9 cellular contexts compared by ENCODE assay signal in the genomic region with DNA sequence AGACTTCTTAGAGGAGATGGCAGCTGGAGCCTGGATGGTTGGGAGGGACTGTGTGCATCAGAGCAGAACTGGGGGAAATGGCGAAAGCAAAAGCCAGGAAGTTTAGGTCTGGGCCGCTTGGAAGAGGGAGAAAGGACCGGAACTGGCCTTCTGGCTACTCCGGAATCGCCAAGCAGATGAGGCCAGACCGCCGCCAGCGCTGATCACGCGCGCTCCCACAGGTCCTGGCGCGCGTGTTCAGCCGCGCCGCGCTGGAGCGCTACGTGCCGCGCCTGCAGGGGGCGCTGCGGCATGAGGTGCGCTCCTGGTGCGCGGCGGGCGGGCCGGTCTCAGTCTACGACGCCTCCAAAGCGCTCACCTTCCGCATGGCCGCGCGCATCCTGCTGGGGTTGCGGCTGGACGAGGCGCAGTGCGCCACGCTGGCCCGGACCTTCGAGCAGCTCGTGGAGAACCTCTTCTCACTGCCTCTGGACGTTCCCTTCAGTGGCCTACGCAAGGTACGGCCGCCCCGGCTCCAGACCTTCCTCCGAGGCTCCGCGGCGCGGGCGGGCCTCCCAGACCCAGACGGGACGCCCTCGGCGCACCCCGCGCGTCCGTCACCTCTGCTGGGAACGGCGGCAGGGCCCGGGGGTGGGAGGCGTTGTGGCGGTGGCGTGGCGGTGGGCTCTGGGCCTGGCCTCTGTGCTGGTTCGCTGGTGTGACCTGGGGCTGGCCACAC. TPM values are rescaled to one million over a fixed set of nuclear protein-coding genes. Genes with fewer than 3 reads are reported as not detected.
DNase-seq lines count a peak whose midpoint lies in the region; ATAC-seq and FAIRE-seq lines count a peak whose summit lies in the region.
"Had no signal": no experiment of that assay in that cellular context is flagged by ENCODE, and none has a peak within 500 bp of the region (broad histone marks: within the 10 kb centered on the region; RNA-seq: fewer than 3 reads in every experiment).

No MANE protein-coding gene starts in this region.

- no CpG with 5 or more reads among the region's 72 CpGs for WGBS in iPS DF 6.9 (ENCODE audit: insufficient coverage, insufficient read length)
- 1 to 2% (median 2%) methylated on average over 46 to 72 of the region's 72 CpGs for WGBS in small intestine, 3 donors

- no peak overlapping the region for H3K4me3 ChIP-seq in CD4-positive, CD25-positive, alpha-beta regulatory T cell (ENCODE audit: low read depth, low read length)
- peak overlapping the region; percentile 8; the same call in 1 of the 2 replicates for H3K4me3 ChIP-seq in iPS DF 6.9 (ENCODE audit: low read length)
- H3K4me3 ChIP-seq in small intestine (ENCODE audit: low read depth in 1 of 2, low read length in 2 of 2): peak overlapping the region in 1 of 2 donors; percentile 22

- peaks cover 20% of the 10 kb centered on the region for H3K36me3 Mint-ChIP-seq in CD4-positive, CD25-positive, alpha-beta regulatory T cell
- H3K36me3 Mint-ChIP-seq in activated naive CD8-positive, alpha-beta T cell: peaks cover 12% of the 10 kb centered on the region

- H3K4me1 Mint-ChIP-seq in CD4-positive, CD25-positive, alpha-beta regulatory T cell: peaks cover 0 to 42% (median 7%) of the 10 kb centered on the region in 4 donors
- H3K4me1 Mint-ChIP-seq in activated naive CD8-positive, alpha-beta T cell (ENCODE audit: low read depth): peaks cover 23% of the 10 kb centered on the region

- peaks cover 0 to 3% (median 0%) of the 10 kb centered on the region in 7 donors for H3K9me3 Mint-ChIP-seq in CD4-positive, CD25-positive, alpha-beta regulatory T cell
- no peaks in the 10 kb centered on the region for H3K9me3 Mint-ChIP-seq in activated naive CD8-positive, alpha-beta T cell (ENCODE audit: low read depth)

- H3K36me3 ChIP-seq in CD4-positive, CD25-positive, alpha-beta regulatory T cell (ENCODE audit: control insufficient read depth, insufficient read depth, low read length): peaks cover 10% of the 10 kb centered on the region
- H3K36me3 ChIP-seq in iPS DF 6.9 (ENCODE audit: control insufficient read depth, insufficient read depth, low read length) (peaks cover 2% of the 10 kb centered on the region; the same call in 1 of the 2 replicates), small intestine (ENCODE audit: control insufficient read depth in 2 of 2, insufficient read depth in 2 of 2, low read length in 2 of 2) (no peaks in the 10 kb centered on the region)

- peaks cover 63% of the 10 kb centered on the region for H3K27me3 Mint-ChIP-seq in CD4-positive, CD25-positive, alpha-beta regulatory T cell
- peaks cover 29% of the 10 kb centered on the region for H3K27me3 Mint-ChIP-seq in activated naive CD8-positive, alpha-beta T cell

- peak overlapping the region in 3 of 4 donors; percentile 0 to 70 (median 57) for H3K4me3 Mint-ChIP-seq in CD4-positive, CD25-positive, alpha-beta regulatory T cell
- H3K4me3 Mint-ChIP-seq in activated naive CD8-positive, alpha-beta T cell: peak overlapping the region; percentile 77

- peak in 2 of 3 donors; percentile 26 to 69 for DNase-seq in CD4-positive, CD25-positive, alpha-beta regulatory T cell
- DNase-seq in iPS DF 6.9 (ENCODE audit: low read depth, low spot score) (no peak), small intestine (peak; percentile 33)

- H3K27ac Mint-ChIP-seq in CD4-positive, CD25-positive, alpha-beta regulatory T cell: no peak overlapping the region
- no peak overlapping the region for H3K27ac Mint-ChIP-seq in activated naive CD8-positive, alpha-beta T cell

- H3K27me3 ChIP-seq in CD4-positive, CD25-positive, alpha-beta regulatory T cell (ENCODE audit: control insufficient read depth, insufficient read depth, low read length): peaks cover 16% of the 10 kb centered on the region
- H3K27me3 ChIP-seq in iPS DF 6.9 (ENCODE audit: control insufficient read depth, insufficient read depth, low read length): peaks cover 84% of the 10 kb centered on the region
- peaks cover 14 to 41% of the 10 kb centered on the region in 2 donors for H3K27me3 ChIP-seq in small intestine (ENCODE audit: control insufficient read depth in 2 of 2, insufficient read depth in 2 of 2, low read length in 2 of 2)

- FAIRE-seq in small intestine (lab: Jason Lieb, UNC): no peak
- FAIRE-seq: frontal cortex had no signal

- ATAC-seq in CD4-positive, CD25-positive, alpha-beta regulatory T cell (ENCODE audit: low read depth in 2 of 2): peak; percentile 25 to 39
- ATAC-seq in HG02884 (IDR thresholded peaks at IDR 0.05; ENCODE audit: unreplicated experiment): peak; percentile 46
- no peak for ATAC-seq in GM21717 (IDR thresholded peaks at IDR 0.05; ENCODE audit: unreplicated experiment)
- no peak for ATAC-seq in HG03280 (IDR thresholded peaks at IDR 0.05; ENCODE audit: unreplicated experiment)
- ATAC-seq in GM18517 (IDR thresholded peaks at IDR 0.05; ENCODE audit: unreplicated experiment): no peak

- H3K4me1 ChIP-seq in CD4-positive, CD25-positive, alpha-beta regulatory T cell (ENCODE audit: control insufficient read depth, insufficient read depth, low read length, poor library complexity, severe bottlenecking): peaks cover 16% of the 10 kb centered on the region
- peaks cover 7% of the 10 kb centered on the region for H3K4me1 ChIP-seq in iPS DF 6.9 (ENCODE audit: control insufficient read depth, insufficient read depth, low read length)
- peaks cover 0 to 6% of the 10 kb centered on the region in 2 donors for H3K4me1 ChIP-seq in small intestine (ENCODE audit: control insufficient read depth in 2 of 2, insufficient read depth in 1 of 2, low read depth in 1 of 2, low read length in 1 of 2)

- no peaks in the 10 kb centered on the region for H3K9me3 ChIP-seq in CD4-positive, CD25-positive, alpha-beta regulatory T cell (ENCODE audit: control insufficient read depth in 2 of 2, low read length in 2 of 2)
- H3K9me3 ChIP-seq in iPS DF 6.9 (ENCODE audit: control insufficient read depth, insufficient read depth, low read length) (no peaks in the 10 kb centered on the region), small intestine (ENCODE audit: control insufficient read depth, low read depth) (no peaks in the 10 kb centered on the region)

- H3K27ac ChIP-seq in CD4-positive, CD25-positive, alpha-beta regulatory T cell (ENCODE audit: insufficient read depth, low read length, poor library complexity, severe bottlenecking): no peak overlapping the region
- H3K27ac ChIP-seq in iPS DF 6.9 (ENCODE audit: low read length) (no peak overlapping the region), small intestine (ENCODE audit: low read depth in 1 of 2, low read length in 1 of 2) (no peak overlapping the region)

RNA-seq across cellular contexts. Expression of gene CYP26C1, which starts 2.1 kb away (rescaled TPM):
- total RNA-seq in CD4-positive, CD25-positive, alpha-beta regulatory T cell: not detected
- not detected for polyA plus RNA-seq in CD4-positive, CD25-positive, alpha-beta regulatory T cell
- under 1 TPM in 1 of 3 donors, not detected in 2; 0.01 TPM for polyA plus RNA-seq in small intestine

RNA-seq across cellular contexts. Expression of gene CYP26A1, which starts 11.0 kb away (rescaled TPM):
- total RNA-seq in CD4-positive, CD25-positive, alpha-beta regulatory T cell: not detected
- polyA plus RNA-seq in CD4-positive, CD25-positive, alpha-beta regulatory T cell: not detected
- under 1 TPM in 1 of 3 donors, not detected in 2; 0.03 TPM for polyA plus RNA-seq in small intestine

Comparison
In these comparisons a context has a peak if more than half of its experiments do, and no peak if none do; other contexts are left out.
1. ATAC-seq: peak in CD4-positive, CD25-positive, alpha-beta regulatory T cell (2 of 2) and HG02884 (single experiment); none in GM21717 (single experiment), HG03280 (single experiment) and GM18517 (single experiment).